Comparison of ENCODE assay signal across 22 cellular contexts in the genomic region with DNA sequence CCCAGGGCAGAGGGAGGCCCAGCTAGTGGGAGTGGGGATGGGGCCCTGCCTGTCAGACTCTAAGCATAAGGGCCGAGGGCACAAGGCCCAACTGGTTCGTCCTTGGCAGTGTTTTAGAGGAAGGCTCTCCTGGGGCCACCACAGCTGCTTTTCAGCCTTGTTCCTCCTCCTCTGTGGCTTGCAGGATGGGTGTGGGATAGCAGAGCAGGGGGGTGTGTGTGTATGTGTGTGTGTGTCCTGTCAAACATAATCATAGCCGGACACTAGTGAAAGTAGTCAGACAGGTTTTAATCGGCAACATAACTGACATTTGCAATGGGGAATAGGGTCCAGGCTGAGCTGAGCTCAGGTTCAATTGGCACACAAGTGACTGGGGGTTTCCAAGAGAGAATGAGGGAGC.
DNase-seq lines count a peak whose midpoint lies in the region; ATAC-seq, FAIRE-seq and TF ChIP-seq lines count a peak whose summit lies in the region.
"Had no signal": no experiment of that assay in that cellular context is flagged by ENCODE, and none has a peak within 500 bp of the region (broad histone marks: within the 10 kb centered on the region; RNA-seq: fewer than 3 reads in every experiment).

No MANE protein-coding gene starts in this region.

- no peaks in the 10 kb centered on the region for H3K79me2 ChIP-seq in GM12878 (ENCODE audit: control insufficient read depth, insufficient read depth, low read length)

- peak overlapping the region; percentile 22; the same call in 1 of the 2 replicates for H3K4me2 ChIP-seq in GM12878 (ENCODE audit: control insufficient read depth, insufficient read depth)
- H3K4me2 ChIP-seq: A549 had no signal

- no peak; the same call in none of the 3 replicates for ATAC-seq in GM12878
- no peak for ATAC-seq in HG02973 (IDR thresholded peaks at IDR 0.05; ENCODE audit: unreplicated experiment)
- ATAC-seq: A549, T-cell had no signal

- H3K27me3 ChIP-seq in GM12878 (replicated peaks in 1 of 2; ENCODE audit: control insufficient read depth in 2 of 2, insufficient read depth in 2 of 2, low read length in 1 of 2) (no peaks in the 10 kb centered on the region), mucosa of rectum (ENCODE audit: control insufficient read depth in 2 of 2, insufficient read depth in 2 of 2, low read length in 2 of 2) (no peaks in the 10 kb centered on the region), transverse colon (no peaks in the 10 kb centered on the region)
- H3K27me3 ChIP-seq: gastroesophageal sphincter, MG63 had no signal

- RAD21 ChIA-PET in GM12878 (lab: Charles Lee; ENCODE audit: unreplicated experiment): interaction anchor here (0.7 to 1.0 kb wide), 3 partner anchors 11 to 373 kb away, joined by 3 read pairs; no protein-coding TSS in a partner anchor

- H4K20me1 ChIP-seq in GM12878 (ENCODE audit: control insufficient read depth, insufficient read depth): no peaks in the 10 kb centered on the region

- no peaks in the 10 kb centered on the region for H3K9me3 ChIP-seq in GM12878 (replicated peaks; ENCODE audit: control insufficient read depth, insufficient read depth, low read length)
- no peaks in the 10 kb centered on the region for H3K9me3 ChIP-seq in mucosa of rectum (ENCODE audit: control insufficient read depth in 2 of 2, low read length in 2 of 2)
- H3K9me3 ChIP-seq in transverse colon: no peaks in the 10 kb centered on the region
- H3K9me3 ChIP-seq: A549, gastroesophageal sphincter, MG63 had no signal

- peak overlapping the region; percentile 45; the same call in 1 of the 2 replicates for H2AFZ ChIP-seq in GM12878 (ENCODE audit: control insufficient read depth, low read depth, low read length)

- 12% methylated on average over 4 of the region's 4 CpGs for WGBS in GM12878 (ENCODE audit: insufficient coverage, insufficient replicate concordance, low lambda C conversion rate, missing lambda C conversion rate)
- 20 to 42% methylated on average over 1 to 4 of the region's 4 CpGs for WGBS in transverse colon (ENCODE audit: low coverage in 1 of 2), 2 donors

- H3K36me3 ChIP-seq in GM12878 (ENCODE audit: control insufficient read depth in 2 of 2, insufficient read depth in 2 of 2, low read length in 1 of 2) (no peaks in the 10 kb centered on the region), mucosa of rectum (ENCODE audit: control insufficient read depth in 2 of 2, insufficient read depth in 2 of 2, low read length in 2 of 2) (peaks cover 0 to 3% of the 10 kb centered on the region in 2 donors), transverse colon (no peaks in the 10 kb centered on the region)
- H3K36me3 ChIP-seq: MG63 had no signal

- CTCF ChIA-PET in GM12878 (lab: Yijun Ruan, JAX): interaction anchor here (1.3 kb wide), 1 partner anchor 11 kb away, joined by 8 read pairs; no protein-coding TSS in a partner anchor

- TF ChIP-seq POLR2A in GM12878 (IDR thresholded peaks at IDR 0.05; ENCODE audit: low read depth, low read length) (no peak), transverse colon (IDR thresholded peaks at IDR 0.05) (no peak)

- TF ChIP-seq EP300 in GM12878 (IDR thresholded peaks at IDR 0.05; ENCODE audit: borderline replicate concordance in 1 of 2, control insufficient read depth in 1 of 2, low read depth in 2 of 2, low read length in 2 of 2): no peak
- TF ChIP-seq EP300 in transverse colon (IDR thresholded peaks at IDR 0.05; ENCODE audit: low read depth): no peak

- no peak for FAIRE-seq in GM12878 (lab: Jason Lieb, UNC)
- no peak for FAIRE-seq in RCC 7860 (lab: Jason Lieb, UNC)
- FAIRE-seq: A549, colon, endothelial cell of umbilical vein had no signal

- no peak overlapping the region for H3K9ac ChIP-seq in GM12878 (ENCODE audit: control insufficient read depth, insufficient read depth, low read length)
- H3K9ac ChIP-seq in mucosa of rectum (ENCODE audit: low read depth in 1 of 2, low read length in 2 of 2): no peak overlapping the region

- TF ChIP-seq CTCF in GM12878 (IDR thresholded peaks at IDR 0.05 in 2 of 3, conservative IDR thresholded peaks at IDR 0.05 in 1 of 3; ENCODE audit: control insufficient read depth in 2 of 3, extremely low read depth in 1 of 3, insufficient read depth in 1 of 3, low read depth in 3 of 3, low read length in 3 of 3) (no peak), transverse colon (IDR thresholded peaks at IDR 0.05) (no peak)

- TF ChIP-seq RAD21 in GM12878 (IDR thresholded peaks at IDR 0.05; ENCODE audit: insufficient read depth, low read depth, low read length): no peak

- DNase-seq in SIG-M5 treated with dmso at 0.1 percent for 504 hours (lab: John Stamatoyannopoulos, UW; ENCODE audit: unreplicated experiment) (peak; percentile 11), SIG-M5 (lab: John Stamatoyannopoulos, UW) (no peak), GM12878 (ENCODE audit: low read depth, low spot score) (no peak), transverse colon (peak; percentile 59), posterior vena cava (ENCODE audit: low spot score) (no peak), RCC 7860 (ENCODE audit: low spot score) (no peak)
- DNase-seq: activated CD4-positive, CD25-positive, alpha-beta regulatory T cell; activated CD8-positive, alpha-beta memory T cell treated with anti-CD3 and anti-CD28 coated beads for 24 hours; anterior cingulate cortex; CD4-positive, CD25-positive, alpha-beta regulatory T cell; MG63; NCI-H2029; NCI-H774; nucleus accumbens; RPMI8226; T-cell had no signal

- H3K27ac ChIP-seq in GM12878 (ENCODE audit: control insufficient read depth, insufficient read depth) (no peak overlapping the region), mucosa of rectum (ENCODE audit: low read depth in 2 of 2, low read length in 2 of 2) (peak overlapping the region; percentile 50 to 66), transverse colon (peak overlapping the region in 3 of 4 donors; percentile 7 to 73 (median 30))
- H3K27ac ChIP-seq: A549, gastroesophageal sphincter had no signal

- no TSS peak for BruUV-seq in GM12878 (replicated peaks; lab: Mats Ljungman, UMichigan)

- SMC1A ChIA-PET in GM12878 (lab: Charles Lee; ENCODE audit: uncharacterized antibody, unreplicated experiment): interaction anchor here (0.8 to 1.9 kb wide), 3 partner anchors 9 to 14 kb away, joined by 3 to 5 read pairs (median 4); no protein-coding TSS in a partner anchor

- intact Hi-C loops in GM12878 (cut with micrococcal nuclease; ENCODE audit: unreplicated experiment) (no loop called here), transverse colon (cut with DNase I; ENCODE audit: low total_unique reads) (no loop called here), posterior vena cava (cut with DNase I) (no loop called here)

- H3K4me3 ChIP-seq in GM12878: no peak overlapping the region
- H3K4me3 ChIP-seq in mucosa of rectum (ENCODE audit: low read length in 2 of 2): no peak overlapping the region
- H3K4me3 ChIP-seq in transverse colon: no peak overlapping the region
- H3K4me3 ChIP-seq: A549, gastroesophageal sphincter, MG63 had no signal

- H3K4me1 ChIP-seq in GM12878 (ENCODE audit: control insufficient read depth, insufficient read depth, low read length): peaks cover 6% of the 10 kb centered on the region
- peaks cover 33 to 44% of the 10 kb centered on the region in 2 donors for H3K4me1 ChIP-seq in mucosa of rectum (ENCODE audit: control insufficient read depth in 2 of 2, insufficient read depth in 2 of 2, low read length in 2 of 2)
- H3K4me1 ChIP-seq in transverse colon: peaks cover 6 to 28% (median 17%) of the 10 kb centered on the region in 4 donors
- H3K4me1 ChIP-seq: A549 had no signal

- POLR2A ChIA-PET in GM12878 (lab: Charles Lee): no interaction called here

- in situ Hi-C loops in GM12878 (cut with MboI) (no loop called here), transverse colon (cut with MboI; ENCODE audit: low pct_ligation_motif_present in 1 of 4, low pct_unique_long_range_greater_than_20kb in 1 of 4, low sequenced_read_pairs in 3 of 4) (no loop called here)

TF ChIP-seq in GM12878, 131 proteins besides CTCF, POLR2A, EP300 and RAD21:
- TF ChIP-seq MEF2B (IDR thresholded peaks at IDR 0.05; ENCODE audit: partially characterized antibody, poor library complexity, severe bottlenecking): no peak
- no peak for TF ChIP-seq ATF7 (IDR thresholded peaks at IDR 0.05; ENCODE audit: low read depth)
- no peak for TF ChIP-seq EED (IDR thresholded peaks at IDR 0.05; ENCODE audit: low read depth)
- no peak for TF ChIP-seq CEBPB (IDR thresholded peaks at IDR 0.05; ENCODE audit: borderline replicate concordance in 1 of 2, low read depth in 2 of 2, low read length in 2 of 2)
- TF ChIP-seq, protein P1, sequence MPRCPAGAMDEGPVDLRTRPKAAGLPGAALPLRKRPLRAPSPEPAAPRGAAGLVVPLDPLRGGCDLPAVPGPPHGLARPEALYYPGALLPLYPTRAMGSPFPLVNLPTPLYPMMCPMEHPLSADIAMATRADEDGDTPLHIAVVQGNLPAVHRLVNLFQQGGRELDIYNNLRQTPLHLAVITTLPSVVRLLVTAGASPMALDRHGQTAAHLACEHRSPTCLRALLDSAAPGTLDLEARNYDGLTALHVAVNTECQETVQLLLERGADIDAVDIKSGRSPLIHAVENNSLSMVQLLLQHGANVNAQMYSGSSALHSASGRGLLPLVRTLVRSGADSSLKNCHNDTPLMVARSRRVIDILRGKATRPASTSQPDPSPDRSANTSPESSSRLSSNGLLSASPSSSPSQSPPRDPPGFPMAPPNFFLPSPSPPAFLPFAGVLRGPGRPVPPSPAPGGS (IDR thresholded peaks at IDR 0.05; ENCODE audit: borderline replicate concordance, insufficient read depth, low read depth, low read length, poor library complexity, severe bottlenecking): no peak
- no peak for TF ChIP-seq STAT3 (IDR thresholded peaks at IDR 0.05; ENCODE audit: low read depth, low read length)

Comparison
In these comparisons a context has a peak if more than half of its experiments do, and no peak if none do; other contexts are left out.
1. DNase-seq: peak in SIG-M5 treated with dmso at 0.1 percent for 504 hours (single experiment) and transverse colon (single experiment); none in SIG-M5 (single experiment), GM12878 (single experiment), posterior vena cava (single experiment) and RCC 7860 (single experiment).